In the genomic region with DNA sequence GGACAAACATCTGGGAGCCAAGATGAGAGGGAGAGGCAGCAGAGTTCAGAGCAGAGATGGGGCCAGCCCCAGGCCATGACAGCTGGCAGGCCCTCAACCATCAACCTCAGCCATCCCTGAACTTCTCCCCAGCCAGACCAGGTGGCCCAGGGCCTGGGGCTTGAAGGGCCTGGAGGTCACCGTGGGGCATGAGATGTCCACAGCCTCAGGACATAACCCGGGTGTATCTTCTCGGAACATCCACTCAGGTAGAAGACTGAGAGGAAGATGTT, we compare ENCODE assay signal across 13 cellular contexts. TPM values are rescaled to one million over a fixed set of nuclear protein-coding genes. Genes with fewer than 3 reads are reported as not detected.
DNase-seq lines count a peak whose midpoint lies in the region; ATAC-seq and TF ChIP-seq lines count a peak whose summit lies in the region.
"Had no signal": no experiment of that assay in that cellular context is flagged by ENCODE, and none has a peak within 500 bp of the region (broad histone marks: within the 10 kb centered on the region; RNA-seq: fewer than 3 reads in every experiment).

No MANE protein-coding gene starts in this region.

- no peak for ATAC-seq in HG03108 (IDR thresholded peaks at IDR 0.05; ENCODE audit: unreplicated experiment)

- H3K27ac ChIP-seq in Karpas-422 (ENCODE audit: low read length) = peak overlapping the region; percentile 84
- H3K27ac ChIP-seq in cingulate gyrus (ENCODE audit: low read depth, low read length) = peak overlapping the region; percentile 78
- peak overlapping the region; percentile 99 for H3K27ac ChIP-seq in neutrophil
- H3K27ac ChIP-seq: epithelial cell of prostate had no signal

- H3K36me3 ChIP-seq in Karpas-422 (ENCODE audit: insufficient read depth, low read length) (no peaks in the 10 kb centered on the region), neutrophil (no peaks in the 10 kb centered on the region)

- no peak for TF ChIP-seq CTCF in CD14-positive monocyte (IDR thresholded peaks at IDR 0.05)
- TF ChIP-seq CTCF in neutrophil (IDR thresholded peaks at IDR 0.05) = no peak

- peaks cover 58% of the 10 kb centered on the region for H3K4me1 ChIP-seq in Karpas-422 (ENCODE audit: low read length)
- peaks cover 91 to 93% of the 10 kb centered on the region in 2 experiments for H3K4me1 ChIP-seq in neutrophil (ENCODE audit: control insufficient read depth in 1 of 2, insufficient read depth in 1 of 2, low read depth in 1 of 2, low read length in 1 of 2)

- H3K9me3 ChIP-seq in Karpas-422 (ENCODE audit: low read length) = no peaks in the 10 kb centered on the region
- no peaks in the 10 kb centered on the region for H3K9me3 ChIP-seq in neutrophil

- DNase-seq in CD14-positive monocyte (ENCODE audit: low spot score) (no peak), Karpas-422 (no peak), amniotic stem cell (lab: John Stamatoyannopoulos, UW) (no peak), occipital lobe (lab: John Stamatoyannopoulos, UW) (no peak), OCI-M2 (lab: John Stamatoyannopoulos, UW; ENCODE audit: unreplicated experiment) (no peak)
- DNase-seq: activated T-cell treated with anti-CD3 and anti-CD28 coated beads for 4 hours, mammary epithelial cell, NCI-H1436 treated with DMSO at 0.1 percent for 48 hours, NCI-H526 had no signal

- H3K9me2 ChIP-seq in Karpas-422 (replicated peaks; ENCODE audit: insufficient read depth, low read length) = no peaks in the 10 kb centered on the region

- no peak overlapping the region for H2AFZ ChIP-seq in Karpas-422 (ENCODE audit: low read length)

- no peak overlapping the region for H3K4me3 ChIP-seq in Karpas-422 (ENCODE audit: low read length)
- peak overlapping the region; percentile 78 to 92 for H3K4me3 ChIP-seq in neutrophil (ENCODE audit: low read depth in 1 of 2, low read length in 1 of 2)

- H3K4me1 Mint-ChIP-seq in CD14-positive monocyte = peaks cover 66% of the 10 kb centered on the region

- peak overlapping the region; percentile 99 to 100 (median 100) for H3K27ac Mint-ChIP-seq in CD14-positive monocyte

- peak overlapping the region; percentile 80 to 94 for H3K4me3 Mint-ChIP-seq in CD14-positive monocyte

- no peaks in the 10 kb centered on the region for H3K27me3 Mint-ChIP-seq in CD14-positive monocyte (ENCODE audit: low read depth in 3 of 3)

- H3K36me3 Mint-ChIP-seq in CD14-positive monocyte = peaks cover 6 to 28% of the 10 kb centered on the region in 2 donors

- H3K27me3 ChIP-seq in Karpas-422 (ENCODE audit: low read length) (no peaks in the 10 kb centered on the region), neutrophil (no peaks in the 10 kb centered on the region)

- H4K20me1 ChIP-seq in Karpas-422 (ENCODE audit: insufficient read depth, low read depth, low read length) = no peaks in the 10 kb centered on the region

- H3K9me3 Mint-ChIP-seq in CD14-positive monocyte = peaks cover 0 to 2% (median 0%) of the 10 kb centered on the region in 7 donors

- H3K4me2 ChIP-seq in Karpas-422 (ENCODE audit: low read depth, low read length, poor library complexity, severe bottlenecking) = no peak overlapping the region

- peak overlapping the region; percentile 79 for H3K9ac ChIP-seq in Karpas-422 (ENCODE audit: low read length)

- H3K79me2 ChIP-seq in Karpas-422 (ENCODE audit: low read length) = no peaks in the 10 kb centered on the region

- intact Hi-C loops in CD14-positive monocyte (cut with micrococcal nuclease) = no loop called here

RNA-seq across cellular contexts. Expression of a gene that starts 12.4 kb away (rescaled TPM):
- polyA plus RNA-seq in CD14-positive monocyte = 1 to 10 TPM; 4.8 to 5.9 TPM
- 24.9 and 32.8 TPM in 2 replicates for total RNA-seq in Karpas-422 (2014; rRNA removed; shearing (Covaris generic); ENCODE audit: low replicate concordance)
- 8.9 TPM for total RNA-seq in occipital lobe

RNA-seq across cellular contexts. Expression of a gene that starts 17.6 kb away (rescaled TPM):
- polyA plus RNA-seq in CD14-positive monocyte = 100 to 1,000 TPM; 156 to 223 TPM
- total RNA-seq in Karpas-422 (2014; rRNA removed; shearing (Covaris generic); ENCODE audit: low replicate concordance) = 114 and 198 TPM in 2 replicates
- 0.78 TPM for total RNA-seq in occipital lobe
- total RNA-seq: mammary epithelial cell had no signal
- polyA plus RNA-seq: mammary epithelial cell had no signal

RNA-seq across cellular contexts. Expression of a gene that starts 30.3 kb away (rescaled TPM):
- 10 to 100 TPM; 89.5 to 97.4 TPM for polyA plus RNA-seq in CD14-positive monocyte
- 40.6 and 119 TPM in 2 replicates for total RNA-seq in Karpas-422 (2014; rRNA removed; shearing (Covaris generic); ENCODE audit: low replicate concordance)
- total RNA-seq in occipital lobe = 69.1 TPM

RNA-seq across cellular contexts. Expression of a gene that starts 43.5 kb away (rescaled TPM):
- polyA plus RNA-seq in CD14-positive monocyte = under 1 TPM in 1 of 2 donors, not detected in 1; 0.03 TPM
- 0.67 and 0.72 TPM in 2 replicates for total RNA-seq in Karpas-422 (2014; rRNA removed; shearing (Covaris generic); ENCODE audit: low replicate concordance)
- not detected for total RNA-seq in occipital lobe
- total RNA-seq: mammary epithelial cell had no signal
- polyA plus RNA-seq: mammary epithelial cell had no signal

RNA-seq across cellular contexts. Expression of a gene that starts 53.0 kb away (rescaled TPM):
- not detected for polyA plus RNA-seq in CD14-positive monocyte
- 0.52 and 4.5 TPM in 2 replicates for total RNA-seq in Karpas-422 (2014; rRNA removed; shearing (Covaris generic); ENCODE audit: low replicate concordance)
- not detected for total RNA-seq in occipital lobe

Comparison
In these comparisons a context has a peak if more than half of its experiments do, and no peak if none do; other contexts are left out.
1. RNA of a gene that starts 17.6 kb away (total RNA-seq): 114 to 198 TPM in Karpas-422; 0.78 TPM in occipital lobe (single experiment); every median in the first group is over 10 times any median in the second.
2. Peak in every context shown above with its lines, with median percentiles within 50 percentile points of each other: H3K27ac ChIP-seq.